8 cellular contexts compared by ENCODE assay signal in the genomic region with DNA sequence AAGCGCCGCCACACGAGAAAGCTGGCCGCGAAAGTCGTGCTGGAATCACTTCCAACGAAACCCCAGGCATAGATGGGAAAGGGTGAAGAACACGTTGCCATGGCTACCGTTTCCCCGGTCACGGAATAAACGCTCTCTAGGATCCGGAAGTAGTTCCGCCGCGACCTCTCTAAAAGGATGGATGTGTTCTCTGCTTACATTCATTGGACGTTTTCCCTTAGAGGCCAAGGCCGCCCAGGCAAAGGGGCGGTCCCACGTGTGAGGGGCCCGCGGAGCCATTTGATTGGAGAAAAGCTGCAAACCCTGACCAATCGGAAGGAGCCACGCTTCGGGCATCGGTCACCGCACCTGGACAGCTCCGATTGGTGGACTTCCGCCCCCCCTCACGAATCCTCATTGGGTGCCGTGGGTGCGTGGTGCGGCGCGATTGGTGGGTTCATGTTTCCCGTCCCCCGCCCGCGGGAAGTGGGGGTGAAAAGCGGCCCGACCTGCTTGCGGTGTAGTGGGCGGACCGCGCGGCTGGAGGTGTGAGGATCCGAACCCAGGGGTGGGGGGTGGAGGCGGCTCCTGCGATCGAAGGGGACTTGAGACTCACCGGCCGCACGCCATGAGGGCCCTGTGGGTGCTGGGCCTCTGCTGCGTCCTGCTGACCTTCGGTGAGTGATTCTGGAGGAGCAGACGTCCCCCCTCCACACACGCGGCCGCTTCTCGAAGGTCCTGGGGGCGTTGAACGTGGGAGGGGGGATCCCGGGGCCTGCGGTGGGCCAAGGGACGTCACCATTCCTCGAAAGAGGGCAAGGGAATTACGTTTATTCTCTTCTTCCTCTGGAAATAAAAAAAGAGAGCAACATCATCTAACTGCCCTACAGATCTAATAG. TPM values are rescaled to one million over a fixed set of nuclear protein-coding genes. Genes with fewer than 3 reads are reported as not detected.
A peak's percentile ranks its signal among the peaks of the same experiment; 100 is the strongest.
DNase-seq lines count a peak whose midpoint lies in the region; ATAC-seq and TF ChIP-seq lines count a peak whose summit lies in the region.

A gene (plus strand): TSS at position 502 of the 878 bp plus-strand sequence. CDS start 106 bp downstream, at position 608.

- peak within 1 kb of the TSS; percentile 81 for H3K4me3 Mint-ChIP-seq in osteocyte (ENCODE audit: unreplicated experiment)

- H3K4me1 Mint-ChIP-seq in osteocyte (ENCODE audit: unreplicated experiment), result peaks cover 47% of the 10 kb centered on the region

- H3K9me3 Mint-ChIP-seq in osteocyte (ENCODE audit: unreplicated experiment), result no peaks in the 10 kb centered on the region

- DNase-seq in GM12864 (ENCODE audit: low read depth) (peak; percentile 100), NCI-H1417 (lab: John Stamatoyannopoulos, UW) (peak; percentile 100), SW 1271 (lab: John Stamatoyannopoulos, UW) (peak; percentile 99), head of caudate nucleus (peak; percentile 96 to 100 (median 99)), osteocyte (ENCODE audit: extremely low spot score, unreplicated experiment) (peak; percentile 100)
- DNase-seq in activated naive CD8-positive, alpha-beta T cell treated with anti-CD3 and anti-CD28 coated beads, Interleukin-2, amount 50 U/mL, for 16 hours (ENCODE audit: low read depth, low spot score), result peak; percentile 100

- intact Hi-C loops in head of caudate nucleus (cut with DNase I), result loop anchor here (5.0 to 10.0 kb wide), 2 partner anchors 37 to 205 kb away; a partner anchor contains a TSS

- no peaks in the 10 kb centered on the region for H3K9me3 ChIP-seq in thymus (ENCODE audit: control insufficient read depth)

- no peaks in the 10 kb centered on the region for H3K27me3 Mint-ChIP-seq in osteocyte (ENCODE audit: unreplicated experiment)

- H3K36me3 Mint-ChIP-seq in osteocyte (ENCODE audit: unreplicated experiment), result peaks cover 21% of the 10 kb centered on the region

- H3K27ac ChIP-seq in thymus (ENCODE audit: low read depth), result peak within 1 kb of the TSS; percentile 100

- peak within 1 kb of the TSS; percentile 85 for H3K4me3 ChIP-seq in GM12864 (ENCODE audit: low read depth, low read length)
- peak within 1 kb of the TSS; percentile 85 for H3K4me3 ChIP-seq in thymus (ENCODE audit: low read length)

- peak; percentile 63 for ATAC-seq in HG02759 (IDR thresholded peaks at IDR 0.05; ENCODE audit: unreplicated experiment)

- under 1% methylated on average over 67 of the region's 67 CpGs for WGBS in thymus

- TF ChIP-seq CTCF in GM12864 (IDR thresholded peaks at IDR 0.05; ENCODE audit: low read depth, low read length, missing control alignments), result no peak
- TF ChIP-seq CTCF in osteocyte (IDR thresholded peaks at IDR 0.05), result no peak

- H3K36me3 ChIP-seq in thymus (ENCODE audit: control insufficient read depth, insufficient read depth), result peaks cover 18% of the 10 kb centered on the region

- peak within 1 kb of the TSS; percentile 99 for H3K27ac Mint-ChIP-seq in osteocyte (ENCODE audit: unreplicated experiment)

- peaks cover 23% of the 10 kb centered on the region for H3K4me1 ChIP-seq in thymus (ENCODE audit: control insufficient read depth, insufficient read depth, low read length)

- H3K27me3 ChIP-seq in thymus (ENCODE audit: control insufficient read depth, insufficient read depth), result no peaks in the 10 kb centered on the region

RNA-seq across cellular contexts. Expression of the gene that starts here (rescaled TPM):
- 682 and 686 TPM in 2 replicates for total RNA-seq in osteocyte
- 309 TPM for polyA plus RNA-seq in thymus

Comparison
In these comparisons a context has a peak if more than half of its experiments do, and no peak if none do; other contexts are left out.
1. Peak in every context shown above with its lines: DNase-seq, ATAC-seq, H3K4me3 ChIP-seq and H3K27ac ChIP-seq.